ENCODE assay signal across 1 cellular context in the genomic region with DNA sequence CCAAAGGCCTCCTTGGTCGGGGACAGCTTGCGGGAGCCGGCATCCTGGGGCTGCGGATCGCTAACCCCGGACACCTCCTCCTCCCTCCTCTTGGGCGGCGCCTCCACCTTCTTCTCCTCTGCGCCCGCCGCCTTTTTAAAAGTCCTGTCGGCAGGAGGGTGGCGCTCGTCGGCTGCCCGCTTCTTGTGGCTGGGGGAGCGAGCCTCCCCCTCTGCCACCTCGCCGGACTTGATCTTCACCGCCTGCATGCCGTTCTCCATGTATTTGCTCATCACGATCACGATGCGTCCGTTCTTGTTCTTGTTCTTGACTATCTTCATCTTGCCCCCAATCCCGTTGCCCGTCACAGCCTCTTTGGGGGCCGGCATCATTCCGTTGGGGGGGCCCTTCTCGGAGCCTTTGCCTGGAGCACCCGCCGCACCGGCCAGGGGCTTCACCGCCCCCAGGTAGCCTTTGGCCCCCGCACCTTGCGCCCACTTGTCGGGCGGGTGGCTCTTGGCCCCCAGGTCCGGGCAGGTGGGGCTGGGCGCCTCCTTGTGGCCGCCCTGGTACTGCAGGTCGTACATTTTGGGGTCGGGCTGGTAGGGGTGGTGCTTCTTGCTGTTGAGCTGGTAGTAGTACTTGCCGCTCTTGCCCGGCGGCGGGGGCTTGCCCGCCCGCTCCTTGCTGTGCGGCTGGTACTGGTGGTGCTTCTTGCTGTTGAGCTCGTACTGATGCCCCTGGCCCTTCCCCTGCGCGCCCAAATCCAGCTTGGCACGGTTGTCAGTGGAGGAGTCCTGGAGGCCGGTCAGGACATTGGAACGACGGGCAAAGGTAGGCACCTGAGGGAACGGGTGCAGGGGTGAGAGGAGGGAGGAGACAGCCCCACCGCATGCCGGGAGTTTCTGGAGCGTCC.
TF ChIP-seq lines count a peak whose summit lies in the region.

No MANE protein-coding gene starts in this region.

TF ChIP-seq in HepG2, 621 proteins besides CTCF, POLR2A, EP300 and RAD21 (continued from another document and continues in another):
- TF ChIP-seq ZUFSP (CRISPR knock-in tag; IDR thresholded peaks at IDR 0.05; ENCODE audit: borderline replicate concordance) (no peak), ZNF7 (CRISPR knock-in tag; IDR thresholded peaks at IDR 0.05) (no peak), AHR (CRISPR knock-in tag; IDR thresholded peaks at IDR 0.05) (0 out of 2 replicates have a peak, but pooled peaks have one; percentile 49), ZFP37 (CRISPR knock-in tag; IDR thresholded peaks at IDR 0.05; ENCODE audit: borderline replicate concordance) (no peak), ARNT (IDR thresholded peaks at IDR 0.05) (no peak), ZKSCAN5 (CRISPR knock-in tag; IDR thresholded peaks at IDR 0.05) (no peak), PAF1 (CRISPR knock-in tag; IDR thresholded peaks at IDR 0.05) (peak; percentile 72), ELF3 (CRISPR knock-in tag; IDR thresholded peaks at IDR 0.05) (no peak), ARNTL (CRISPR knock-in tag; IDR thresholded peaks at IDR 0.05) (no peak), ZNF121 (CRISPR knock-in tag; IDR thresholded peaks at IDR 0.05) (no peak), NFE2L1 (CRISPR knock-in tag; IDR thresholded peaks at IDR 0.05; ENCODE audit: borderline replicate concordance) (no peak), POLR2AphosphoS2 (IDR thresholded peaks at IDR 0.05; ENCODE audit: low read depth, low read length) (0 out of 2 replicates have a peak, but pooled peaks have one; percentile 32), RFX3 (CRISPR knock-in tag; IDR thresholded peaks at IDR 0.05) (no peak), THAP8 (CRISPR knock-in tag; IDR thresholded peaks at IDR 0.05; ENCODE audit: borderline replicate concordance) (no peak), TBX2 (CRISPR knock-in tag; IDR thresholded peaks at IDR 0.05; ENCODE audit: borderline replicate concordance) (0 out of 2 replicates have a peak, but pooled peaks have one; percentile 41), ZXDC (CRISPR knock-in tag; IDR thresholded peaks at IDR 0.05) (no peak), ZNF546 (CRISPR knock-in tag; conservative IDR thresholded peaks at IDR 0.05) (no peak), ZNF569 (CRISPR knock-in tag; IDR thresholded peaks at IDR 0.05; ENCODE audit: borderline replicate concordance) (no peak), CREB3 (CRISPR knock-in tag; IDR thresholded peaks at IDR 0.05) (no peak), ZBTB8A (CRISPR knock-in tag; IDR thresholded peaks at IDR 0.05; ENCODE audit: borderline replicate concordance, low read depth) (no peak), ATM (IDR thresholded peaks at IDR 0.05; ENCODE audit: borderline replicate concordance) (no peak), ZNF572 (CRISPR knock-in tag; IDR thresholded peaks at IDR 0.05) (no peak; the same call in 1 of the 2 replicates), PHF20 (CRISPR knock-in tag; IDR thresholded peaks at IDR 0.05) (no peak), CREB1 (IDR thresholded peaks at IDR 0.05) (no peak), CREB1 (CRISPR knock-in tag; IDR thresholded peaks at IDR 0.05) (no peak), KMT2A (CRISPR knock-in tag; IDR thresholded peaks at IDR 0.05) (no peak), HNRNPH1 (optimal IDR thresholded peaks at IDR 0.05; ENCODE audit: low read depth, low read length) (no peak), ZMYM4 (CRISPR knock-in tag; IDR thresholded peaks at IDR 0.05) (no peak; the same call in 1 of the 2 replicates), PLRG1 (conservative IDR thresholded peaks at IDR 0.05) (no peak), ZNF543 (CRISPR knock-in tag; IDR thresholded peaks at IDR 0.05) (no peak), ZNF263 (CRISPR knock-in tag; IDR thresholded peaks at IDR 0.05) (peak; percentile 43; the same call in 1 of the 2 replicates), KLF6 (CRISPR knock-in tag; IDR thresholded peaks at IDR 0.05) (no peak), FOSL1 (CRISPR knock-in tag; IDR thresholded peaks at IDR 0.05; ENCODE audit: borderline replicate concordance) (no peak), ZSCAN22 (CRISPR knock-in tag; IDR thresholded peaks at IDR 0.05) (no peak), PHF5A (CRISPR knock-in tag; IDR thresholded peaks at IDR 0.05; ENCODE audit: low read depth, unreplicated experiment) (no peak), ZNF770 (CRISPR knock-in tag; IDR thresholded peaks at IDR 0.05) (no peak), ATAD3A (CRISPR knock-in tag; IDR thresholded peaks at IDR 0.05) (no peak), ZNF251 (CRISPR knock-in tag; IDR thresholded peaks at IDR 0.05) (no peak), IKZF4 (CRISPR knock-in tag; IDR thresholded peaks at IDR 0.05; ENCODE audit: borderline replicate concordance, low read depth, not compliant biosample characterization) (peak; percentile 39), SMAD9 (CRISPR knock-in tag; IDR thresholded peaks at IDR 0.05) (no peak), CEBPB (IDR thresholded peaks at IDR 0.05; ENCODE audit: borderline replicate concordance, low read depth, low read length) (no peak)
- TF ChIP-seq, protein P1, sequence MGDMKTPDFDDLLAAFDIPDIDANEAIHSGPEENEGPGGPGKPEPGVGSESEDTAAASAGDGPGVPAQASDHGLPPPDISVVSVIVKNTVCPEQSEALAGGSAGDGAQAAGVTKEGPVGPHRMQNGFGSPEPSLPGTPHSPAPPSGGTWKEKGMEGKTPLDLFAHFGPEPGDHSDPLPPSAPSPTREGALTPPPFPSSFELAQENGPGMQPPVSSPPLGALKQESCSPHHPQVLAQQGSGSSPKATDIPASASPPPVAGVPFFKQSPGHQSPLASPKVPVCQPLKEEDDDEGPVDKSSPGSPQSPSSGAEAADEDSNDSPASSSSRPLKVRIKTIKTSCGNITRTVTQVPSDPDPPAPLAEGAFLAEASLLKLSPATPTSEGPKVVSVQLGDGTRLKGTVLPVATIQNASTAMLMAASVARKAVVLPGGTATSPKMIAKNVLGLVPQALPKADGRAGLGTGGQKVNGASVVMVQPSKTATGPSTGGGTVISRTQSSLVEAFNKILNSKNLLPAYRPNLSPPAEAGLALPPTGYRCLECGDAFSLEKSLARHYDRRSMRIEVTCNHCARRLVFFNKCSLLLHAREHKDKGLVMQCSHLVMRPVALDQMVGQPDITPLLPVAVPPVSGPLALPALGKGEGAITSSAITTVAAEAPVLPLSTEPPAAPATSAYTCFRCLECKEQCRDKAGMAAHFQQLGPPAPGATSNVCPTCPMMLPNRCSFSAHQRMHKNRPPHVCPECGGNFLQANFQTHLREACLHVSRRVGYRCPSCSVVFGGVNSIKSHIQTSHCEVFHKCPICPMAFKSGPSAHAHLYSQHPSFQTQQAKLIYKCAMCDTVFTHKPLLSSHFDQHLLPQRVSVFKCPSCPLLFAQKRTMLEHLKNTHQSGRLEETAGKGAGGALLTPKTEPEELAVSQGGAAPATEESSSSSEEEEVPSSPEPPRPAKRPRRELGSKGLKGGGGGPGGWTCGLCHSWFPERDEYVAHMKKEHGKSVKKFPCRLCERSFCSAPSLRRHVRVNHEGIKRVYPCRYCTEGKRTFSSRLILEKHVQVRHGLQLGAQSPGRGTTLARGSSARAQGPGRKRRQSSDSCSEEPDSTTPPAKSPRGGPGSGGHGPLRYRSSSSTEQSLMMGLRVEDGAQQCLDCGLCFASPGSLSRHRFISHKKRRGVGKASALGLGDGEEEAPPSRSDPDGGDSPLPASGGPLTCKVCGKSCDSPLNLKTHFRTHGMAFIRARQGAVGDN (CRISPR knock-in tag; IDR thresholded peaks at IDR 0.05), result peak; percentile 58
- TF ChIP-seq, protein P2, sequence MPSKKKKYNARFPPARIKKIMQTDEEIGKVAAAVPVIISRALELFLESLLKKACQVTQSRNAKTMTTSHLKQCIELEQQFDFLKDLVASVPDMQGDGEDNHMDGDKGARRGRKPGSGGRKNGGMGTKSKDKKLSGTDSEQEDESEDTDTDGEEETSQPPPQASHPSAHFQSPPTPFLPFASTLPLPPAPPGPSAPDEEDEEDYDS (CRISPR knock-in tag; IDR thresholded peaks at IDR 0.05), result no peak
- TF ChIP-seq, protein P3, sequence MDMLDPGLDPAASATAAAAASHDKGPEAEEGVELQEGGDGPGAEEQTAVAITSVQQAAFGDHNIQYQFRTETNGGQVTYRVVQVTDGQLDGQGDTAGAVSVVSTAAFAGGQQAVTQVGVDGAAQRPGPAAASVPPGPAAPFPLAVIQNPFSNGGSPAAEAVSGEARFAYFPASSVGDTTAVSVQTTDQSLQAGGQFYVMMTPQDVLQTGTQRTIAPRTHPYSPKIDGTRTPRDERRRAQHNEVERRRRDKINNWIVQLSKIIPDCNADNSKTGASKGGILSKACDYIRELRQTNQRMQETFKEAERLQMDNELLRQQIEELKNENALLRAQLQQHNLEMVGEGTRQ (IDR thresholded peaks at IDR 0.05; ENCODE audit: low read depth, low read length), result no peak
- TF ChIP-seq, protein P3 (CRISPR knock-in tag; IDR thresholded peaks at IDR 0.05; ENCODE audit: borderline replicate concordance), result no peak
- TF ChIP-seq, protein P4, sequence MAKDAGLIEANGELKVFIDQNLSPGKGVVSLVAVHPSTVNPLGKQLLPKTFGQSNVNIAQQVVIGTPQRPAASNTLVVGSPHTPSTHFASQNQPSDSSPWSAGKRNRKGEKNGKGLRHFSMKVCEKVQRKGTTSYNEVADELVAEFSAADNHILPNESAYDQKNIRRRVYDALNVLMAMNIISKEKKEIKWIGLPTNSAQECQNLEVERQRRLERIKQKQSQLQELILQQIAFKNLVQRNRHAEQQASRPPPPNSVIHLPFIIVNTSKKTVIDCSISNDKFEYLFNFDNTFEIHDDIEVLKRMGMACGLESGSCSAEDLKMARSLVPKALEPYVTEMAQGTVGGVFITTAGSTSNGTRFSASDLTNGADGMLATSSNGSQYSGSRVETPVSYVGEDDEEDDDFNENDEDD (CRISPR knock-in tag; IDR thresholded peaks at IDR 0.05; ENCODE audit: borderline replicate concordance), result no peak
